ENCODE assay signal across 22 cellular contexts in the genomic region with DNA sequence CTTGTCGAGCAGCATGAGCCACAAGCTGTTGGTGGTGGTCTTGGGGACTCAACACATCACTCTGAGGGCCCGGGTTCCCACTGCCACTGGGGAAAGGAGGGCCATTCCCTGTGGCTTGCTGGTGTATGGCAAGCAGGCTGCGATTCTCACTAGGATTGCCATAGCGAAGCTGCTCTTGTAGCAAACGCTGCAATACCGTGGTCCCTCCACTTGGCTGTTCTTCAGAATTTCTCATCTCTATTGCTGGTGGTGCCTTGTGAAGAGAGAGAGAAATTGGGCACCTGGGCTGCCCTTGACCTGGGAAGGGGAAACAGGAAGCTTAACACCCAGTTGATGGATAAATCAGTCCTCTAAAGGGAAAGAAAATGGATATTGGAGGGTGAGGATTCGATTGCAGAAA.
"Had no signal": no experiment of that assay in that cellular context is flagged by ENCODE, and none has a peak within 500 bp of the region (broad histone marks: within the 10 kb centered on the region; RNA-seq: fewer than 3 reads in every experiment).

No MANE protein-coding gene starts in this region.

- H3K36me3 ChIP-seq: SJSA1 had no signal

- H3K27me3 ChIP-seq: SJSA1 had no signal

- ATAC-seq: activated CD8-positive, alpha-beta T cell treated with anti-CD3 and anti-CD28 coated beads, Interleukin-2, amount 10 ng/mL, durations not matched to agents 7 days and 5 days; PC-3 had no signal

- H3K27ac Mint-ChIP-seq: activated CD8-positive, alpha-beta T cell treated with anti-CD3 and anti-CD28 coated beads, Interleukin-2, amount 10 ng/mL, durations not matched to agents 7 days and 5 days; activated naive CD4-positive, alpha-beta T cell treated with anti-CD3 and anti-CD28 coated beads, Interleukin-2, amount 50 U/mL, for 24 hours; T-helper 1 cell treated with Interleukin-12 subunit alpha and Interleukin-12 subunit beta and Interleukin-4 antibody, amounts not matched to agents 30 μg/mL and 1 μg/mL, for 36 hours had no signal

- H3K4me3 Mint-ChIP-seq: activated CD8-positive, alpha-beta T cell treated with anti-CD3 and anti-CD28 coated beads, Interleukin-2, amount 10 ng/mL, durations not matched to agents 7 days and 5 days; activated naive CD4-positive, alpha-beta T cell treated with anti-CD3 and anti-CD28 coated beads, Interleukin-2, amount 50 U/mL, for 24 hours; T-helper 1 cell treated with Interleukin-12 subunit alpha and Interleukin-12 subunit beta and Interleukin-4 antibody, amounts not matched to agents 30 μg/mL and 1 μg/mL, for 36 hours had no signal

- H3K27ac ChIP-seq: SJSA1 had no signal

- DNase-seq: activated CD4-positive, alpha-beta T cell treated with anti-CD3 and anti-CD28 coated beads for 48 hours; activated CD4-positive, alpha-beta T cell treated with anti-CD3 and anti-CD28 coated beads, Interleukin-2, amount 50 U/mL, for 4 hours; activated CD4-positive, CD25-positive, alpha-beta regulatory T cell treated with anti-CD3 and anti-CD28 coated beads, Interleukin-2, amount 50 U/mL, for 72 hours; activated CD8-positive, alpha-beta memory T cell treated with anti-CD3 and anti-CD28 coated beads, Interleukin-2, amount 50 U/mL, for 48 hours; activated CD8-positive, alpha-beta T cell treated with anti-CD3 and anti-CD28 coated beads, Interleukin-2, amount 10 ng/mL, durations not matched to agents 7 days and 5 days; activated naive CD4-positive, alpha-beta T cell; activated T-cell treated with anti-CD3 and anti-CD28 coated beads, Interleukin-2, amount 50 U/mL, for 1 hour; aorta; central memory CD4-positive, alpha-beta T cell; MV-4-11; NCI-H1092 treated with DMSO at 0.1 percent for 48 hours; NCI-H1417 treated with DMSO at 0.1 percent for 48 hours; NCI-H1694; NCI-H2029; NCI-H2107; NCI-H446; NCI-H524; PC-3; SHP77 had no signal

- H3K27me3 Mint-ChIP-seq: activated naive CD4-positive, alpha-beta T cell treated with anti-CD3 and anti-CD28 coated beads, Interleukin-2, amount 50 U/mL, for 24 hours had no signal

- H3K9me3 Mint-ChIP-seq: activated naive CD4-positive, alpha-beta T cell treated with anti-CD3 and anti-CD28 coated beads, Interleukin-2, amount 50 U/mL, for 24 hours; T-helper 1 cell treated with Interleukin-12 subunit alpha and Interleukin-12 subunit beta and Interleukin-4 antibody, amounts not matched to agents 30 μg/mL and 1 μg/mL, for 36 hours had no signal

- H3K9me3 ChIP-seq: SJSA1 had no signal

- H3K4me3 ChIP-seq: SJSA1 had no signal

- H3K4me1 Mint-ChIP-seq: activated naive CD4-positive, alpha-beta T cell treated with anti-CD3 and anti-CD28 coated beads, Interleukin-2, amount 50 U/mL, for 24 hours had no signal

- H3K36me3 Mint-ChIP-seq: activated naive CD4-positive, alpha-beta T cell treated with anti-CD3 and anti-CD28 coated beads, Interleukin-2, amount 50 U/mL, for 24 hours had no signal

- H3K4me1 ChIP-seq: SJSA1 had no signal
